In genomic region chr10:113704637-113705343, GRCh38 we compare ENCODE assay signal across 8 cellular contexts. TPM values are rescaled to one million over a fixed set of nuclear protein-coding genes. Genes with fewer than 3 reads are reported as not detected.
A peak's percentile ranks its signal among the peaks of the same experiment; 100 is the strongest.
DNase-seq lines count a peak whose midpoint lies in the region; ATAC-seq and TF ChIP-seq lines count a peak whose summit lies in the region.

No MANE protein-coding gene starts in this region.

- POLR2A ChIA-PET in activated CD4-positive, alpha-beta memory T cell treated with anti-CD3 and anti-CD28 coated beads for 36 hours (lab: Charles Lee) = no interaction called here

- CTCF ChIA-PET in activated CD4-positive, alpha-beta memory T cell treated with anti-CD3 and anti-CD28 coated beads for 36 hours (lab: Charles Lee) = interaction anchor here (0.6 to 1.4 kb wide), 10 partner anchors 9 to 392 kb away, joined by 3 to 6 read pairs (median 3); partner anchors contain the start of gene NRAP

- no peak for ATAC-seq in activated naive CD8-positive, alpha-beta T cell treated with anti-CD3 and anti-CD28 coated beads, Interleukin-2, amount 50 U/mL, for 24 hours
- no peak for ATAC-seq in HG03045 (IDR thresholded peaks at IDR 0.05; ENCODE audit: unreplicated experiment)

- no peak overlapping the region for H2AFZ ChIP-seq in Loucy (ENCODE audit: low read length)

- no peaks in the 10 kb centered on the region for H4K20me1 ChIP-seq in Loucy (ENCODE audit: insufficient read depth, low read length, poor library complexity, severe bottlenecking)

- H3K36me3 ChIP-seq in Loucy (ENCODE audit: insufficient read depth, low read length) = peaks cover 35% of the 10 kb centered on the region; the same call in 1 of the 2 replicates
- peaks cover 18% of the 10 kb centered on the region for H3K36me3 ChIP-seq in left ventricle myocardium inferior
- H3K36me3 ChIP-seq in spleen = peaks cover 0 to 51% (median 3%) of the 10 kb centered on the region in 6 donors

- no peaks in the 10 kb centered on the region for H3K27me3 Mint-ChIP-seq in activated naive CD8-positive, alpha-beta T cell treated with anti-CD3 and anti-CD28 coated beads, Interleukin-2, amount 50 U/mL, for 24 hours
- H3K27me3 Mint-ChIP-seq in activated naive CD8-positive, alpha-beta T cell treated with anti-CD3 and anti-CD28 coated beads for 36 hours = no peaks in the 10 kb centered on the region
- no peaks in the 10 kb centered on the region for H3K27me3 Mint-ChIP-seq in activated CD4-positive, alpha-beta memory T cell treated with anti-CD3 and anti-CD28 coated beads for 36 hours

- no peak overlapping the region for H3K4me3 ChIP-seq in Loucy (ENCODE audit: low read length, poor library complexity, severe bottlenecking)
- no peak overlapping the region for H3K4me3 ChIP-seq in left ventricle myocardium inferior
- no peak overlapping the region for H3K4me3 ChIP-seq in spleen

- TF ChIP-seq POLR2A in spleen (IDR thresholded peaks at IDR 0.05) = no peak

- H3K27ac ChIP-seq in left ventricle myocardium inferior (replicated peaks) (no peak overlapping the region), spleen (no peak overlapping the region)

- H3F3A ChIP-seq in Loucy (ENCODE audit: low read depth) = 0 out of 2 replicates have a peak, but pooled peaks cover 3% of the 10 kb centered on the region

- H3K9me3 ChIP-seq in Loucy (ENCODE audit: insufficient read depth, low read depth, low read length) (no peaks in the 10 kb centered on the region), left ventricle myocardium inferior (replicated peaks) (no peaks in the 10 kb centered on the region), spleen (no peaks in the 10 kb centered on the region)

- H3K36me3 Mint-ChIP-seq in activated naive CD8-positive, alpha-beta T cell treated with anti-CD3 and anti-CD28 coated beads, Interleukin-2, amount 50 U/mL, for 24 hours (ENCODE audit: low read depth) = peaks cover 24% of the 10 kb centered on the region
- peaks cover 23% of the 10 kb centered on the region for H3K36me3 Mint-ChIP-seq in activated naive CD8-positive, alpha-beta T cell treated with anti-CD3 and anti-CD28 coated beads for 36 hours
- peaks cover 9% of the 10 kb centered on the region for H3K36me3 Mint-ChIP-seq in activated CD4-positive, alpha-beta memory T cell treated with anti-CD3 and anti-CD28 coated beads for 36 hours

- peaks cover 16% of the 10 kb centered on the region for H3K4me1 Mint-ChIP-seq in activated naive CD8-positive, alpha-beta T cell treated with anti-CD3 and anti-CD28 coated beads, Interleukin-2, amount 50 U/mL, for 24 hours
- H3K4me1 Mint-ChIP-seq in activated naive CD8-positive, alpha-beta T cell treated with anti-CD3 and anti-CD28 coated beads for 36 hours = peaks cover 22% of the 10 kb centered on the region
- peaks cover 27% of the 10 kb centered on the region for H3K4me1 Mint-ChIP-seq in activated CD4-positive, alpha-beta memory T cell treated with anti-CD3 and anti-CD28 coated beads for 36 hours (ENCODE audit: low read depth)

- no peak overlapping the region for H3K27ac Mint-ChIP-seq in activated naive CD8-positive, alpha-beta T cell treated with anti-CD3 and anti-CD28 coated beads, Interleukin-2, amount 50 U/mL, for 24 hours
- H3K27ac Mint-ChIP-seq in activated naive CD8-positive, alpha-beta T cell treated with anti-CD3 and anti-CD28 coated beads for 36 hours = no peak overlapping the region
- no peak overlapping the region for H3K27ac Mint-ChIP-seq in activated CD4-positive, alpha-beta memory T cell treated with anti-CD3 and anti-CD28 coated beads for 36 hours

- peak; percentile 19 for DNase-seq in activated naive CD8-positive, alpha-beta T cell treated with anti-CD3 and anti-CD28 coated beads, Interleukin-2, amount 50 U/mL, for 24 hours
- no peak for DNase-seq in activated naive CD8-positive, alpha-beta T cell treated with anti-CD3 and anti-CD28 coated beads for 36 hours
- DNase-seq in activated CD4-positive, alpha-beta memory T cell treated with anti-CD3 and anti-CD28 coated beads for 36 hours = peak; percentile 32
- DNase-seq in left ventricle myocardium inferior (no peak), spleen (no peak), NCI-H1930 (lab: John Stamatoyannopoulos, UW) (no peak)

- TF ChIP-seq CTCF in Loucy (conservative IDR thresholded peaks at IDR 0.05; ENCODE audit: low read length) (peak; percentile 82), left ventricle myocardium inferior (IDR thresholded peaks at IDR 0.05; ENCODE audit: borderline replicate concordance) (peak; percentile 68), spleen (IDR thresholded peaks at IDR 0.05 in 8 of 11, conservative IDR thresholded peaks at IDR 0.05 in 3 of 11) (peak in 9 of 11 experiments; percentile 14 to 63 (median 49))

- H3K9ac ChIP-seq in Loucy (ENCODE audit: low read depth, low read length, poor library complexity, severe bottlenecking) = no peak overlapping the region

- H3K9me3 Mint-ChIP-seq in activated naive CD8-positive, alpha-beta T cell treated with anti-CD3 and anti-CD28 coated beads, Interleukin-2, amount 50 U/mL, for 24 hours = no peaks in the 10 kb centered on the region
- H3K9me3 Mint-ChIP-seq in activated naive CD8-positive, alpha-beta T cell treated with anti-CD3 and anti-CD28 coated beads for 36 hours = no peaks in the 10 kb centered on the region
- H3K9me3 Mint-ChIP-seq in activated CD4-positive, alpha-beta memory T cell treated with anti-CD3 and anti-CD28 coated beads for 36 hours = no peaks in the 10 kb centered on the region

- 53 to 74% (median 69%) methylated on average over 6 of the region's 6 CpGs for WGBS in spleen, 5 donors

- intact Hi-C loops in activated CD4-positive, alpha-beta memory T cell treated with anti-CD3 and anti-CD28 coated beads for 36 hours (cut with micrococcal nuclease) = loop anchor here (1.0 kb wide), 1 partner anchor 399 kb away; no protein-coding TSS in a partner anchor
- intact Hi-C loops in left ventricle myocardium inferior (cut with micrococcal nuclease) (loop anchor here (10.0 kb wide), 1 partner anchor 400 kb away; no protein-coding TSS in a partner anchor), spleen (cut with DNase I; ENCODE audit: low total_unique reads) (no loop called here)

- H3K9me2 ChIP-seq in Loucy (replicated peaks; ENCODE audit: low read depth, low read length) = no peaks in the 10 kb centered on the region

- H3K4me3 Mint-ChIP-seq in activated naive CD8-positive, alpha-beta T cell treated with anti-CD3 and anti-CD28 coated beads, Interleukin-2, amount 50 U/mL, for 24 hours = no peak overlapping the region
- H3K4me3 Mint-ChIP-seq in activated naive CD8-positive, alpha-beta T cell treated with anti-CD3 and anti-CD28 coated beads for 36 hours = no peak overlapping the region
- H3K4me3 Mint-ChIP-seq in activated CD4-positive, alpha-beta memory T cell treated with anti-CD3 and anti-CD28 coated beads for 36 hours = no peak overlapping the region

- peaks cover 10% of the 10 kb centered on the region; the same call in 1 of the 2 replicates for H3K79me2 ChIP-seq in Loucy (ENCODE audit: insufficient read depth, low read length)

- H3K4me1 ChIP-seq in Loucy (ENCODE audit: insufficient read depth, low read length, poor library complexity, severe bottlenecking) = peaks cover 20% of the 10 kb centered on the region
- peaks cover 38% of the 10 kb centered on the region for H3K4me1 ChIP-seq in left ventricle myocardium inferior
- peaks cover 8 to 46% (median 17%) of the 10 kb centered on the region in 6 donors for H3K4me1 ChIP-seq in spleen

- no peak overlapping the region for H3K4me2 ChIP-seq in Loucy (ENCODE audit: low read depth, low read length, poor library complexity, severe bottlenecking)

- H3K27me3 ChIP-seq in Loucy (ENCODE audit: insufficient read depth, low read length, poor library complexity, severe bottlenecking) (no peaks in the 10 kb centered on the region), left ventricle myocardium inferior (ENCODE audit: low read depth) (no peaks in the 10 kb centered on the region), spleen (replicated peaks in 1 of 7) (no peaks in the 10 kb centered on the region)

RNA-seq across cellular contexts. Expression of gene CASP7, which starts 25.1 kb away (rescaled TPM):
- total RNA-seq in activated naive CD8-positive, alpha-beta T cell treated with anti-CD3 and anti-CD28 coated beads for 36 hours = 10 to 100 TPM; 37.1 to 38.6 TPM
- 10 to 100 TPM; 12.2 to 13.3 TPM for total RNA-seq in activated CD4-positive, alpha-beta memory T cell treated with anti-CD3 and anti-CD28 coated beads for 36 hours
- total RNA-seq in left ventricle myocardium inferior (9.9 TPM), spleen (10 to 100 TPM; 16.5 to 27.3 (median 21.3) TPM)
- 10 to 100 TPM; 10.4 to 15.9 (median 14.0) TPM for polyA plus RNA-seq in spleen

RNA-seq across cellular contexts. Expression of gene NRAP, which starts 40.9 kb away (rescaled TPM):
- total RNA-seq in activated naive CD8-positive, alpha-beta T cell treated with anti-CD3 and anti-CD28 coated beads for 36 hours = not detected
- not detected for total RNA-seq in activated CD4-positive, alpha-beta memory T cell treated with anti-CD3 and anti-CD28 coated beads for 36 hours
- 1,025 TPM for total RNA-seq in left ventricle myocardium inferior
- total RNA-seq in spleen = under 1 TPM in 1 of 7 donors, not detected in 6; 0.13 TPM
- polyA plus RNA-seq in spleen = under 1 TPM; 0.03 to 0.04 (median 0.03) TPM

RNA-seq across cellular contexts. Expression of gene PLEKHS1, which starts 46.7 kb away (rescaled TPM):
- total RNA-seq in activated naive CD8-positive, alpha-beta T cell treated with anti-CD3 and anti-CD28 coated beads for 36 hours = under 1 TPM in 1 of 2 experiments, not detected in 1; 0.24 TPM
- not detected for total RNA-seq in activated CD4-positive, alpha-beta memory T cell treated with anti-CD3 and anti-CD28 coated beads for 36 hours
- total RNA-seq in left ventricle myocardium inferior (not detected), spleen (not detected)
- polyA plus RNA-seq in spleen = under 1 TPM; 0.02 to 0.07 (median 0.03) TPM

Comparison
In these comparisons a context has a peak if more than half of its experiments do, and no peak if none do; other contexts are left out.
1. DNase-seq: peak in activated naive CD8-positive, alpha-beta T cell treated with anti-CD3 and anti-CD28 coated beads, Interleukin-2, amount 50 U/mL, for 24 hours (single experiment) and activated CD4-positive, alpha-beta memory T cell treated with anti-CD3 and anti-CD28 coated beads for 36 hours (single experiment); none in activated naive CD8-positive, alpha-beta T cell treated with anti-CD3 and anti-CD28 coated beads for 36 hours (single experiment), left ventricle myocardium inferior (single experiment), spleen (single experiment) and NCI-H1930 (0 of 2).
2. RNA of gene NRAP, which starts 40.9 kb away (total RNA-seq): 1,025 TPM in left ventricle myocardium inferior (single experiment); not detected in activated naive CD8-positive, alpha-beta T cell treated with anti-CD3 and anti-CD28 coated beads for 36 hours, not detected in activated CD4-positive, alpha-beta memory T cell treated with anti-CD3 and anti-CD28 coated beads for 36 hours and 0.13 TPM in spleen; every median in the first group is over 100 times any median in the second.
3. Peak in every context shown above with its lines, with median percentiles within 50 percentile points of each other: CTCF ChIP-seq.